ENCODE assay signal across 20 cellular contexts in the genomic region with DNA sequence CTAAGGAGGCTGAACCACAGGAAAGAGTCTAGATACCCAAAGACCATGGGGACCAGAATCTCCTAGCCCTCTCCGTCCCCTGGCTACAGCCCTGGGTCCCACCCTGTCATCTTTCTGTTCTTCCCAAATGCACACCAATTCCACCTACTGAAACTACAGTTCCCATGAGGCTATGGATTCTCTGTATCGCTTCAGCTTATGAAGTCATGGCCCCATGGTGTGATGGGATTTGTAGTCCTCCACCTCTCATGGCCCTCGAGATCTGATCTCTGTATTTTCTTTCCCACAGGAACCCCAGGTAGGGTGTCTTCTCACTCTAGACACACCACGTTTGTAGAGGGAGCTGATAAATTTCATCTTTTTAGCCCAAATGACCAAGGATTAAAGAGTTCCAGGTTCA. TPM values are rescaled to one million over a fixed set of nuclear protein-coding genes. Genes with fewer than 3 reads are reported as not detected.
DNase-seq lines count a peak whose midpoint lies in the region; ATAC-seq, FAIRE-seq and TF ChIP-seq lines count a peak whose summit lies in the region.
"Had no signal": no experiment of that assay in that cellular context is flagged by ENCODE, and none has a peak within 500 bp of the region (broad histone marks: within the 10 kb centered on the region; RNA-seq: fewer than 3 reads in every experiment).

No MANE protein-coding gene starts in this region.

- H3K4me3 ChIP-seq in K562: no peak overlapping the region
- H3K4me3 ChIP-seq: left lung, Peyer's patch, right atrium auricular region, tibial artery had no signal

- no peak overlapping the region for H3K9ac ChIP-seq in K562 (ENCODE audit: insufficient read depth in 1 of 2, low read depth in 2 of 2, low read length in 2 of 2)

- no peak for FAIRE-seq in K562 (lab: Jason Lieb, UNC)

- TF ChIP-seq CTCF in K562 (IDR thresholded peaks at IDR 0.05 in 2 of 3, conservative IDR thresholded peaks at IDR 0.05 in 1 of 3; ENCODE audit: insufficient read depth in 2 of 3, low read depth in 1 of 3, low read length in 3 of 3) (no peak), glutamatergic neuron (IDR thresholded peaks at IDR 0.05; ENCODE audit: partially characterized antibody, unreplicated experiment) (no peak)

- H3K36me3 ChIP-seq in K562 (ENCODE audit: control insufficient read depth, insufficient read depth, low read length): peaks cover 80% of the 10 kb centered on the region
- H3K36me3 ChIP-seq: left lung, right atrium auricular region, tibial artery had no signal

- no peak overlapping the region for H3K4me2 ChIP-seq in K562 (ENCODE audit: insufficient read depth, low read length)

- 50% methylated on average over 4 of the region's 4 CpGs for WGBS in K562 (ENCODE audit: insufficient coverage, low coverage, missing lambda C conversion rate)

- H3K4me1 Mint-ChIP-seq in activated CD4-positive, alpha-beta T cell treated with anti-CD3 and anti-CD28 coated beads for 36 hours: no peaks in the 10 kb centered on the region
- H3K4me1 Mint-ChIP-seq in glutamatergic neuron (ENCODE audit: low read depth, unreplicated experiment): peaks cover 1% of the 10 kb centered on the region
- H3K4me1 Mint-ChIP-seq: activated CD4-positive, alpha-beta T cell treated with anti-CD3 and anti-CD28 coated beads, Interleukin-2, amount 10 ng/mL, durations not matched to agents 7 days and 5 days; natural killer cell had no signal

- H3K9me3 Mint-ChIP-seq in activated CD4-positive, alpha-beta T cell treated with anti-CD3 and anti-CD28 coated beads for 36 hours (ENCODE audit: low read depth): no peaks in the 10 kb centered on the region
- no peaks in the 10 kb centered on the region for H3K9me3 Mint-ChIP-seq in glutamatergic neuron (ENCODE audit: unreplicated experiment)
- H3K9me3 Mint-ChIP-seq: activated CD4-positive, alpha-beta T cell treated with anti-CD3 and anti-CD28 coated beads, Interleukin-2, amount 10 ng/mL, durations not matched to agents 7 days and 5 days; natural killer cell had no signal

- no peak for TF ChIP-seq EP300 in K562 (IDR thresholded peaks at IDR 0.05; ENCODE audit: low read length)

- DNase-seq in activated CD4-positive, alpha-beta T cell treated with anti-CD3 and anti-CD28 coated beads for 36 hours: no peak
- no peak for DNase-seq in activated CD4-positive, alpha-beta T cell treated with anti-CD3 and anti-CD28 coated beads for 4 hours
- DNase-seq in NCI-H2171 treated with DMSO at 0.1 percent for 48 hours (lab: John Stamatoyannopoulos, UW): peak; percentile 30
- peak in 1 of 4 experiments; percentile 33 for DNase-seq in K562 (ENCODE audit: extremely low read depth in 1 of 4, low spot score in 3 of 4)
- peak; percentile 35 for DNase-seq in superior temporal gyrus (ENCODE audit: extremely low spot score)
- no peak for DNase-seq in retina
- no peak for DNase-seq in glutamatergic neuron
- DNase-seq: activated CD4-positive, alpha-beta T cell treated with anti-CD3 and anti-CD28 coated beads, Interleukin-2, amount 10 ng/mL, durations not matched to agents 7 days and 5 days; DMS79 treated with DMSO at 0.1 percent for 48 hours; GOT3; KG1; left lung; natural killer cell; Peyer's patch; stimulated activated CD4-positive, alpha-beta T cell treated with anti-CD3 and anti-CD28 coated beads, Interleukin-2, amount 100 ng/mL, for 24 hours; stimulated activated CD8-positive, alpha-beta memory T cell treated with anti-CD3 and anti-CD28 coated beads, Interleukin-4, amount 100 ng/mL, for 48 hours; tibial artery had no signal

- H3K27ac Mint-ChIP-seq in activated CD4-positive, alpha-beta T cell treated with anti-CD3 and anti-CD28 coated beads for 36 hours: no peak overlapping the region
- H3K27ac Mint-ChIP-seq in glutamatergic neuron (ENCODE audit: unreplicated experiment): no peak overlapping the region
- H3K27ac Mint-ChIP-seq: activated CD4-positive, alpha-beta T cell treated with anti-CD3 and anti-CD28 coated beads, Interleukin-2, amount 10 ng/mL, durations not matched to agents 7 days and 5 days; natural killer cell had no signal

- in situ Hi-C loops in K562 (cut with MboI): no loop called here

- H3K79me2 ChIP-seq in K562 (ENCODE audit: control insufficient read depth, insufficient read depth, low read length): no peaks in the 10 kb centered on the region

- no peak overlapping the region for H3K27ac ChIP-seq in K562 (ENCODE audit: extremely low read depth, low read depth, low read length)
- H3K27ac ChIP-seq: left lung, Peyer's patch, right atrium auricular region, tibial artery had no signal

- TF ChIP-seq POLR2A in K562 (conservative IDR thresholded peaks at IDR 0.05): no peak

- H3K9me1 ChIP-seq in K562 (ENCODE audit: control insufficient read depth, insufficient read depth, low read length): no peaks in the 10 kb centered on the region

- H3K27me3 Mint-ChIP-seq in activated CD4-positive, alpha-beta T cell treated with anti-CD3 and anti-CD28 coated beads for 36 hours: peaks cover 13% of the 10 kb centered on the region
- H3K27me3 Mint-ChIP-seq in glutamatergic neuron (ENCODE audit: unreplicated experiment): peaks cover 13% of the 10 kb centered on the region

- CTCF ChIA-PET in activated CD4-positive, alpha-beta T cell treated with anti-CD3 and anti-CD28 coated beads for 36 hours (lab: Charles Lee): interaction anchor here (0.7 kb wide), 1 partner anchor 296 kb away, joined by 3 read pairs; no protein-coding TSS in a partner anchor
- CTCF ChIA-PET in K562 (lab: Yijun Ruan, JAX; ENCODE audit: low intra/inter-chr PET ratio): no interaction called here

- no peak for TF ChIP-seq RAD21 in K562 (CRISPR knock-in tag; conservative IDR thresholded peaks at IDR 0.05 in 1 of 2, IDR thresholded peaks at IDR 0.05 in 1 of 2)

- H3K36me3 Mint-ChIP-seq in activated CD4-positive, alpha-beta T cell treated with anti-CD3 and anti-CD28 coated beads for 36 hours (ENCODE audit: low read depth): no peaks in the 10 kb centered on the region
- no peaks in the 10 kb centered on the region for H3K36me3 Mint-ChIP-seq in glutamatergic neuron (ENCODE audit: unreplicated experiment)
- H3K36me3 Mint-ChIP-seq: natural killer cell had no signal

- peak; percentile 57 for ATAC-seq in activated CD4-positive, alpha-beta T cell treated with anti-CD3 and anti-CD28 coated beads for 36 hours
- peak; percentile 74 for ATAC-seq in K562
- ATAC-seq in HG03108 (IDR thresholded peaks at IDR 0.05; ENCODE audit: unreplicated experiment): no peak
- ATAC-seq: left lung had no signal

- no peak overlapping the region for H2AFZ ChIP-seq in K562 (ENCODE audit: low read depth, low read length)

- BruUV-seq in K562 (replicated peaks; lab: Mats Ljungman, UMichigan): no TSS peak

- H3K27me3 ChIP-seq in K562 (ENCODE audit: control insufficient read depth in 2 of 2, insufficient read depth in 2 of 2, low read length in 2 of 2): no peaks in the 10 kb centered on the region
- H3K27me3 ChIP-seq: Peyer's patch, right atrium auricular region had no signal

- no peak overlapping the region for H3K4me3 Mint-ChIP-seq in activated CD4-positive, alpha-beta T cell treated with anti-CD3 and anti-CD28 coated beads for 36 hours
- H3K4me3 Mint-ChIP-seq in glutamatergic neuron (ENCODE audit: unreplicated experiment): no peak overlapping the region
- H3K4me3 Mint-ChIP-seq: activated CD4-positive, alpha-beta T cell treated with anti-CD3 and anti-CD28 coated beads, Interleukin-2, amount 10 ng/mL, durations not matched to agents 7 days and 5 days; natural killer cell had no signal

- H3K9me3 ChIP-seq in K562 (replicated peaks; ENCODE audit: control insufficient read depth, insufficient read depth, low read depth, low read length): no peaks in the 10 kb centered on the region
- H3K9me3 ChIP-seq: left lung, Peyer's patch, right atrium auricular region, tibial artery had no signal

- POLR2A ChIA-PET in activated CD4-positive, alpha-beta T cell treated with anti-CD3 and anti-CD28 coated beads for 36 hours (lab: Charles Lee): no interaction called here
- POLR2A ChIA-PET in K562 (lab: Yijun Ruan, JAX): interaction anchor here (0.7 to 2.0 kb wide), 5 partner anchors 9 to 209 kb away, joined by 3 to 9 read pairs (median 4); a partner anchor contains a TSS

- no peaks in the 10 kb centered on the region for H4K20me1 ChIP-seq in K562 (replicated peaks; ENCODE audit: control insufficient read depth, insufficient read depth, low read length)

- intact Hi-C loops in activated CD4-positive, alpha-beta T cell treated with anti-CD3 and anti-CD28 coated beads for 36 hours (cut with DNase I, micrococcal nuclease): no loop called here
- intact Hi-C loops in K562 (cut with micrococcal nuclease): no loop called here

- no peaks in the 10 kb centered on the region for H3K4me1 ChIP-seq in K562 (replicated peaks in 1 of 2; ENCODE audit: control insufficient read depth in 2 of 2, insufficient read depth in 2 of 2, low read length in 2 of 2)
- H3K4me1 ChIP-seq: left lung, Peyer's patch, right atrium auricular region, tibial artery had no signal

RNA-seq across cellular contexts. Expression of a gene that starts 11.8 kb away (rescaled TPM):
- total RNA-seq in activated CD4-positive, alpha-beta T cell treated with anti-CD3 and anti-CD28 coated beads for 36 hours: not detected
- total RNA-seq in K562 (2011; cell fraction: chromatin; rRNA removed; ENCODE audit: low replicate concordance): 57.9 and 171 TPM in 2 replicates
- 67.1 and 78.4 TPM in 2 replicates for total RNA-seq in K562 (2011; cell fraction: nucleolus; rRNA removed)
- 53.0 and 59.6 TPM in 2 replicates for total RNA-seq in K562 (2011; cell fraction: nucleoplasm; rRNA removed)
- total RNA-seq in K562 (2014; rRNA removed): 24.0 and 36.5 TPM in 2 replicates
- 14.7 and 17.6 TPM in 2 replicates for total RNA-seq in K562 (2014; rRNA removed; fragmentation: Illumina TruSeq; extraction: Trizol)
- total RNA-seq in K562 (2015; rRNA removed; fragmentation: Illumina TruSeq; extraction: Trizol): 18.6 and 19.0 TPM in 2 replicates
- 25.5 and 26.4 TPM in 2 replicates for total RNA-seq in K562 (2021)
- polyA plus RNA-seq in K562 (2011; rRNA removed): 33.6 and 34.3 TPM in 2 replicates
- polyA plus RNA-seq in K562 (2011; cell fraction: cytosol; rRNA removed): 31.6 and 38.9 TPM in 2 replicates
- 66.1 and 111 TPM in 2 replicates for polyA plus RNA-seq in K562 (2011; cell fraction: nucleus; rRNA removed)
- 19.2 and 61.5 TPM in 2 replicates for polyA plus RNA-seq in K562 (2012)
- polyA plus RNA-seq in K562 (2014; fragmentation: Illumina TruSeq; extraction: Trizol): 31.2 and 33.2 TPM in 2 replicates
- 1 to 10 TPM in 1 of 2 experiments, under 1 TPM in 1; 0.87 to 2.9 TPM for polyA plus RNA-seq in K562 (2014; fragmentation: Nextera tagmentation; extraction: Ambion mirVana)
- 22.7 and 22.8 TPM in 2 replicates for polyA plus RNA-seq in K562 (2014; rRNA removed)
- 34.7 and 44.2 TPM in 2 replicates for polyA minus RNA-seq in K562 (2011; rRNA and poly(A)+ RNA removed)
- polyA minus RNA-seq in K562 (2011; cell fraction: cytosol; rRNA and poly(A)+ RNA removed): 15.8 and 20.3 TPM in 2 replicates
- polyA minus RNA-seq in K562 (2011; cell fraction: nucleus; rRNA and poly(A)+ RNA removed): 46.6 and 47.5 TPM in 2 replicates
- 7.4 TPM for total RNA-seq in glutamatergic neuron (ENCODE audit: unreplicated experiment)
- total RNA-seq: activated CD4-positive, alpha-beta T cell treated with anti-CD3 and anti-CD28 coated beads, Interleukin-2, amount 10 ng/mL, durations not matched to agents 7 days and 5 days; T-helper 2 cell treated with Interferon-gamma antibody and Interleukin-4, amounts not matched to agents 100 ng/mL and 5 ng/mL, for 36 hours had no signal

RNA-seq across cellular contexts. Expression of a gene that starts 17.4 kb away (rescaled TPM):
- under 1 TPM in 1 of 2 experiments, not detected in 1; 0.37 TPM for total RNA-seq in activated CD4-positive, alpha-beta T cell treated with anti-CD3 and anti-CD28 coated beads for 36 hours
- 8.2 and 12.8 TPM in 2 replicates for total RNA-seq in K562 (2011; cell fraction: chromatin; rRNA removed; ENCODE audit: low replicate concordance)
- total RNA-seq in K562 (2011; cell fraction: nucleolus; rRNA removed): 5.1 and 5.5 TPM in 2 replicates
- total RNA-seq in K562 (2011; cell fraction: nucleoplasm; rRNA removed): 8.5 and 9.7 TPM in 2 replicates
- total RNA-seq in K562 (2014; rRNA removed): 9.9 and 15.7 TPM in 2 replicates
- 8.8 and 9.8 TPM in 2 replicates for total RNA-seq in K562 (2014; rRNA removed; fragmentation: Illumina TruSeq; extraction: Trizol)
- 6.6 and 7.2 TPM in 2 replicates for total RNA-seq in K562 (2015; rRNA removed; fragmentation: Illumina TruSeq; extraction: Trizol)
- 19.9 and 20.9 TPM in 2 replicates for total RNA-seq in K562 (2021)
- 3.9 and 5.0 TPM in 2 replicates for polyA plus RNA-seq in K562 (2011; rRNA removed)
- 4.3 and 6.8 TPM in 2 replicates for polyA plus RNA-seq in K562 (2011; cell fraction: cytosol; rRNA removed)
- polyA plus RNA-seq in K562 (2011; cell fraction: nucleus; rRNA removed): 5.3 and 5.7 TPM in 2 replicates
- polyA plus RNA-seq in K562 (2012): 15.2 and 38.7 TPM in 2 replicates
- polyA plus RNA-seq in K562 (2014; fragmentation: Illumina TruSeq; extraction: Trizol): 18.0 and 19.4 TPM in 2 replicates
- polyA plus RNA-seq in K562 (2014; fragmentation: Nextera tagmentation; extraction: Ambion mirVana): 1 to 10 TPM; 1.3 to 2.1 TPM
- 14.2 and 15.2 TPM in 2 replicates for polyA plus RNA-seq in K562 (2014; rRNA removed)
- 2.4 and 5.1 TPM in 2 replicates for polyA minus RNA-seq in K562 (2011; rRNA and poly(A)+ RNA removed)
- 8.4 and 13.2 TPM in 2 replicates for polyA minus RNA-seq in K562 (2011; cell fraction: cytosol; rRNA and poly(A)+ RNA removed)
- polyA minus RNA-seq in K562 (2011; cell fraction: nucleus; rRNA and poly(A)+ RNA removed): 3.1 and 3.4 TPM in 2 replicates
- total RNA-seq in glutamatergic neuron (ENCODE audit: unreplicated experiment): 23.7 TPM
- total RNA-seq: left lung; T-helper 2 cell treated with Interferon-gamma antibody and Interleukin-4, amounts not matched to agents 100 ng/mL and 5 ng/mL, for 36 hours had no signal

RNA-seq across cellular contexts. Expression of a gene that starts 31.0 kb away (rescaled TPM):
- total RNA-seq in activated CD4-positive, alpha-beta T cell treated with anti-CD3 and anti-CD28 coated beads for 36 hours: 1 to 10 TPM; 4.9 to 9.0 TPM
- 8.0 and 35.1 TPM in 2 replicates for total RNA-seq in K562 (2011; cell fraction: chromatin; rRNA removed; ENCODE audit: low replicate concordance)
- 26.1 and 32.9 TPM in 2 replicates for total RNA-seq in K562 (2011; cell fraction: nucleolus; rRNA removed)
- total RNA-seq in K562 (2011; cell fraction: nucleoplasm; rRNA removed): 13.7 and 16.3 TPM in 2 replicates
- 3.9 and 4.6 TPM in 2 replicates for total RNA-seq in K562 (2014; rRNA removed)
- total RNA-seq in K562 (2014; rRNA removed; fragmentation: Illumina TruSeq; extraction: Trizol): 0.19 and 0.55 TPM in 2 replicates
- total RNA-seq in K562 (2015; rRNA removed; fragmentation: Illumina TruSeq; extraction: Trizol): 2.1 TPM in 2 replicates
- 5.7 and 6.3 TPM in 2 replicates for total RNA-seq in K562 (2021)
- 1.3 and 3.2 TPM in 2 replicates for polyA plus RNA-seq in K562 (2011; rRNA removed)
- 2.8 and 7.3 TPM in 2 replicates for polyA plus RNA-seq in K562 (2011; cell fraction: cytosol; rRNA removed)
- 23.8 and 45.7 TPM in 2 replicates for polyA plus RNA-seq in K562 (2011; cell fraction: nucleus; rRNA removed)
- 5.1 and 12.3 TPM in 2 replicates for polyA plus RNA-seq in K562 (2012)
- 2.2 and 5.1 TPM in 2 replicates for polyA plus RNA-seq in K562 (2014; fragmentation: Illumina TruSeq; extraction: Trizol)
- polyA plus RNA-seq in K562 (2014; fragmentation: Nextera tagmentation; extraction: Ambion mirVana): under 1 TPM; 0.28 to 0.41 TPM
- 6.2 and 7.9 TPM in 2 replicates for polyA plus RNA-seq in K562 (2014; rRNA removed)
- polyA minus RNA-seq in K562 (2011; rRNA and poly(A)+ RNA removed): 0.81 and 1.5 TPM in 2 replicates
- polyA minus RNA-seq in K562 (2011; cell fraction: cytosol; rRNA and poly(A)+ RNA removed): 1.2 TPM in 1 of 2 replicates, not detected in the other
- polyA minus RNA-seq in K562 (2011; cell fraction: nucleus; rRNA and poly(A)+ RNA removed): 4.4 and 5.9 TPM in 2 replicates
- total RNA-seq in glutamatergic neuron (ENCODE audit: unreplicated experiment): 7.6 TPM

RNA-seq across cellular contexts. Expression of a gene that starts 31.1 kb away (rescaled TPM):
- total RNA-seq in activated CD4-positive, alpha-beta T cell treated with anti-CD3 and anti-CD28 coated beads for 36 hours: under 1 TPM; 0.53 to 0.72 TPM
- total RNA-seq in K562 (2011; cell fraction: chromatin; rRNA removed; ENCODE audit: low replicate concordance): 9.1 and 32.2 TPM in 2 replicates
- total RNA-seq in K562 (2011; cell fraction: nucleolus; rRNA removed): 17.6 and 19.3 TPM in 2 replicates
- 17.8 and 22.7 TPM in 2 replicates for total RNA-seq in K562 (2011; cell fraction: nucleoplasm; rRNA removed)
- total RNA-seq in K562 (2014; rRNA removed) (49.8 and 66.8 TPM in 2 replicates), K562 (2014; rRNA removed; fragmentation: Illumina TruSeq; extraction: Trizol) (19.7 and 21.6 TPM in 2 replicates), K562 (2015; rRNA removed; fragmentation: Illumina TruSeq; extraction: Trizol) (27.6 and 28.5 TPM in 2 replicates), K562 (2021) (43.0 and 44.3 TPM in 2 replicates), glutamatergic neuron (ENCODE audit: unreplicated experiment) (2.4 TPM)
- polyA plus RNA-seq in K562 (2011; rRNA removed) (29.3 and 46.8 TPM in 2 replicates), K562 (2014; fragmentation: Illumina TruSeq; extraction: Trizol) (61.5 and 67.6 TPM in 2 replicates), K562 (2014; fragmentation: Nextera tagmentation; extraction: Ambion mirVana) (10 to 100 TPM; 29.7 to 54.4 TPM), K562 (2014; rRNA removed) (50.2 and 65.0 TPM in 2 replicates)
- 84.8 and 128 TPM in 2 replicates for polyA plus RNA-seq in K562 (2011; cell fraction: cytosol; rRNA removed)
- 48.2 and 66.5 TPM in 2 replicates for polyA plus RNA-seq in K562 (2011; cell fraction: nucleus; rRNA removed)
- polyA plus RNA-seq in K562 (2012): 41.3 and 45.3 TPM in 2 replicates
- polyA minus RNA-seq in K562 (2011; rRNA and poly(A)+ RNA removed): 7.2 and 9.1 TPM in 2 replicates
- polyA minus RNA-seq in K562 (2011; cell fraction: cytosol; rRNA and poly(A)+ RNA removed): 18.7 and 19.0 TPM in 2 replicates
- polyA minus RNA-seq in K562 (2011; cell fraction: nucleus; rRNA and poly(A)+ RNA removed): 7.1 and 10.8 TPM in 2 replicates
- total RNA-seq: activated CD4-positive, alpha-beta T cell treated with anti-CD3 and anti-CD28 coated beads, Interleukin-2, amount 10 ng/mL, durations not matched to agents 7 days and 5 days; natural killer cell had no signal

RNA-seq across cellular contexts. Expression of a gene that starts 40.0 kb away (rescaled TPM):
- total RNA-seq in activated CD4-positive, alpha-beta T cell treated with anti-CD3 and anti-CD28 coated beads for 36 hours: under 1 TPM in 1 of 2 experiments, not detected in 1; 0.32 TPM
- total RNA-seq in K562 (2011; cell fraction: chromatin; rRNA removed; ENCODE audit: low replicate concordance): 25.9 and 44.0 TPM in 2 replicates
- 23.2 and 24.3 TPM in 2 replicates for total RNA-seq in K562 (2011; cell fraction: nucleolus; rRNA removed)
- total RNA-seq in K562 (2011; cell fraction: nucleoplasm; rRNA removed): 27.0 and 36.9 TPM in 2 replicates
- total RNA-seq in K562 (2014; rRNA removed): 107 and 125 TPM in 2 replicates
- total RNA-seq in K562 (2014; rRNA removed; fragmentation: Illumina TruSeq; extraction: Trizol): 22.0 and 26.5 TPM in 2 replicates
- total RNA-seq in K562 (2015; rRNA removed; fragmentation: Illumina TruSeq; extraction: Trizol): 74.2 and 76.5 TPM in 2 replicates
- 53.7 and 63.3 TPM in 2 replicates for total RNA-seq in K562 (2021)
- 28.1 and 33.8 TPM in 2 replicates for polyA plus RNA-seq in K562 (2011; rRNA removed)
- polyA plus RNA-seq in K562 (2011; cell fraction: cytosol; rRNA removed): 41.8 and 52.3 TPM in 2 replicates
- 61.1 and 64.7 TPM in 2 replicates for polyA plus RNA-seq in K562 (2011; cell fraction: nucleus; rRNA removed)
- 58.4 and 68.8 TPM in 2 replicates for polyA plus RNA-seq in K562 (2012)
- polyA plus RNA-seq in K562 (2014; fragmentation: Illumina TruSeq; extraction: Trizol): 42.0 and 55.7 TPM in 2 replicates
- 10 to 100 TPM in 1 of 2 experiments, 1 to 10 TPM in 1; 4.7 to 17.2 TPM for polyA plus RNA-seq in K562 (2014; fragmentation: Nextera tagmentation; extraction: Ambion mirVana)
- 143 and 158 TPM in 2 replicates for polyA plus RNA-seq in K562 (2014; rRNA removed)
- polyA minus RNA-seq in K562 (2011; rRNA and poly(A)+ RNA removed): 6.4 and 7.0 TPM in 2 replicates
- polyA minus RNA-seq in K562 (2011; cell fraction: cytosol; rRNA and poly(A)+ RNA removed): 7.1 and 13.3 TPM in 2 replicates
- polyA minus RNA-seq in K562 (2011; cell fraction: nucleus; rRNA and poly(A)+ RNA removed): 10.6 and 16.3 TPM in 2 replicates
- 3.3 TPM for total RNA-seq in glutamatergic neuron (ENCODE audit: unreplicated experiment)
- total RNA-seq: activated CD4-positive, alpha-beta T cell treated with anti-CD3 and anti-CD28 coated beads, Interleukin-2, amount 10 ng/mL, durations not matched to agents 7 days and 5 days; Peyer's patch; T-helper 2 cell treated with Interferon-gamma antibody and Interleukin-4, amounts not matched to agents 100 ng/mL and 5 ng/mL, for 36 hours had no signal

Comparison
In these comparisons a context has a peak if more than half of its experiments do, and no peak if none do; other contexts are left out.
1. DNase-seq: peak in NCI-H2171 treated with DMSO at 0.1 percent for 48 hours (single experiment) and superior temporal gyrus (single experiment); none in activated CD4-positive, alpha-beta T cell treated with anti-CD3 and anti-CD28 coated beads for 36 hours (single experiment), activated CD4-positive, alpha-beta T cell treated with anti-CD3 and anti-CD28 coated beads for 4 hours (0 of 2), retina (single experiment) and glutamatergic neuron (single experiment).
2. RNA of a gene that starts 17.4 kb away (total RNA-seq): 23.7 TPM in glutamatergic neuron (single experiment) and 5.1 to 20.9 TPM in K562; 0.37 TPM in activated CD4-positive, alpha-beta T cell treated with anti-CD3 and anti-CD28 coated beads for 36 hours; every median in the first group is over 4 times any median in the second.